ENCODE assay signal across 9 cellular contexts in the genomic region with DNA sequence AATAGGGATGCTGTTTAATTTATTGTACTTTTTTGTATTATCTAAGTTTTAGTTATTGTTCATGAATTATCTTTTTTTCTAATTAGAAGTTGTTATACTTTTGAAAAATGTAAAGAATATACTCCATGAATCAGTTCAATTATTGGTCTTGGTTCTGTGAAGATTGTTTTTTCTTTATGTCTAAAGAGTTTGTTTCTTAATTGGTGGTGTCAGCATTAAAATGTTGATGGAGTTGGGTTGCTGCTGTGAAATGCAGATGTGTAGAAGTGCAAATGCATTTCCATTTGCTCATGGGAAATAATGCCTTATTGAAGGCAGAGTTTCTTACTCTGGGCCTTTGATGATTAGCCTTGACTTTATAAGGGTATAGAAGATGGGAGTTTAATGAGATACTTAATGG. TPM values are rescaled to one million over a fixed set of nuclear protein-coding genes. Genes with fewer than 3 reads are reported as not detected.
"Had no signal": no experiment of that assay in that cellular context is flagged by ENCODE, and none has a peak within 500 bp of the region (broad histone marks: within the 10 kb centered on the region; RNA-seq: fewer than 3 reads in every experiment).

No MANE protein-coding gene starts in this region.

- H3K4me2 ChIP-seq: GM23338, KMS-11 had no signal

- H3K27ac ChIP-seq: KMS-11 had no signal

- H3K9ac ChIP-seq: KMS-11 had no signal

- H2AFZ ChIP-seq: GM23338 had no signal

- H3K9me3 Mint-ChIP-seq: GM23338, H9 had no signal

- DNase-seq: H9, HCEC 1CT, KBM-7 had no signal

- FAIRE-seq: H1, H54, HTR-8/SVneo had no signal

- H3K4me3 ChIP-seq: GM23338 had no signal

- H3K27ac Mint-ChIP-seq: GM23338, H9 had no signal

- ATAC-seq: GM23338 had no signal

- H3K4me3 Mint-ChIP-seq: GM23338, H9 had no signal

RNA-seq across cellular contexts. Expression of gene NRG3, which starts 11.9 kb away (rescaled TPM):
- total RNA-seq: HT-29 had no signal
